Comparison of ENCODE assay signal across 15 cellular contexts in genomic region chr10:85641479-85641967, GRCh38.
A peak's percentile ranks its signal among the peaks of the same experiment; 100 is the strongest.
DNase-seq lines count a peak whose midpoint lies in the region; ATAC-seq, FAIRE-seq and TF ChIP-seq lines count a peak whose summit lies in the region.
"Had no signal": no experiment of that assay in that cellular context is flagged by ENCODE, and none has a peak within 500 bp of the region (broad histone marks: within the 10 kb centered on the region; RNA-seq: fewer than 3 reads in every experiment).

No MANE protein-coding gene starts in this region.

- no peak overlapping the region for H3K4me3 Mint-ChIP-seq in progenitor cell of endocrine pancreas (ENCODE audit: low read depth)
- H3K4me3 Mint-ChIP-seq: CD8-positive, alpha-beta memory T cell; T-helper 2 cell treated with Interferon-gamma antibody and Interleukin-4, amounts not matched to agents 5 μg/mL and 100 μg/mL, for 36 hours had no signal

- TF ChIP-seq CTCF in brain microvascular endothelial cell (IDR thresholded peaks at IDR 0.05; ENCODE audit: low read depth, low read length, missing control alignments) (no peak), progenitor cell of endocrine pancreas (IDR thresholded peaks at IDR 0.05; ENCODE audit: unreplicated experiment) (no peak)

- FAIRE-seq in HTR-8/SVneo (lab: Jason Lieb, UNC): no peak

- peaks cover 2% of the 10 kb centered on the region for H3K4me1 Mint-ChIP-seq in progenitor cell of endocrine pancreas (ENCODE audit: low read depth)
- H3K4me1 Mint-ChIP-seq: CD8-positive, alpha-beta memory T cell had no signal

- no peak overlapping the region for H3K27ac Mint-ChIP-seq in progenitor cell of endocrine pancreas
- H3K27ac Mint-ChIP-seq: CD8-positive, alpha-beta memory T cell; T-helper 2 cell treated with Interferon-gamma antibody and Interleukin-4, amounts not matched to agents 5 μg/mL and 100 μg/mL, for 36 hours had no signal

- H3K27me3 Mint-ChIP-seq in progenitor cell of endocrine pancreas: no peaks in the 10 kb centered on the region
- H3K27me3 Mint-ChIP-seq: CD8-positive, alpha-beta memory T cell had no signal

- H3K27ac ChIP-seq in brain microvascular endothelial cell: no peak overlapping the region

- no peaks in the 10 kb centered on the region for H3K27me3 ChIP-seq in brain microvascular endothelial cell (replicated peaks)

- no peak overlapping the region for H3K4me3 ChIP-seq in brain microvascular endothelial cell (ENCODE audit: low read depth, low read length)

- peak; percentile 5 for DNase-seq in HTR-8/SVneo (ENCODE audit: insufficient read length, low spot score)
- peak; percentile 33 for DNase-seq in brain microvascular endothelial cell
- peak; percentile 59 for DNase-seq in mucosa of gallbladder (ENCODE audit: low spot score)
- no peak for DNase-seq in progenitor cell of endocrine pancreas (ENCODE audit: low spot score, unreplicated experiment)
- DNase-seq in NCI-H345 treated with DMSO at 0.1 percent for 48 hours (lab: John Stamatoyannopoulos, UW; ENCODE audit: unreplicated experiment): no peak
- DNase-seq in GM19238 (ENCODE audit: insufficient read length, low spot score): no peak
- no peak for DNase-seq in left cardiac atrium
- DNase-seq: activated CD8-positive, alpha-beta memory T cell treated with anti-CD3 and anti-CD28 coated beads for 24 hours; activated naive CD4-positive, alpha-beta T cell treated with anti-CD3 and anti-CD28 coated beads, Interleukin-2, amount 50 U/mL, for 16 hours; CD8-positive, alpha-beta memory T cell; cortex of kidney; NCI-H2107; stimulated activated naive CD4-positive, alpha-beta T cell treated with Interleukin-2 at 50 U/mL for 16 hours had no signal

- H3K9me3 Mint-ChIP-seq in progenitor cell of endocrine pancreas (ENCODE audit: low read depth): no peaks in the 10 kb centered on the region
- H3K9me3 Mint-ChIP-seq: CD8-positive, alpha-beta memory T cell; T-helper 2 cell treated with Interferon-gamma antibody and Interleukin-4, amounts not matched to agents 5 μg/mL and 100 μg/mL, for 36 hours had no signal

- intact Hi-C loops in left cardiac atrium (cut with DNase I): no loop called here

- H3K36me3 ChIP-seq in brain microvascular endothelial cell (replicated peaks): no peaks in the 10 kb centered on the region

- no peaks in the 10 kb centered on the region for H3K36me3 Mint-ChIP-seq in progenitor cell of endocrine pancreas (ENCODE audit: insufficient read depth)
- H3K36me3 Mint-ChIP-seq: CD8-positive, alpha-beta memory T cell had no signal

- in situ Hi-C loops in brain microvascular endothelial cell (cut with HindIII; ENCODE audit: low pct_ligation_motif_present, low sequenced_read_pairs): no loop called here

- peak; percentile 46 for ATAC-seq in GM18502 (IDR thresholded peaks at IDR 0.05; ENCODE audit: poor library complexity, unreplicated experiment)
- ATAC-seq in left cardiac atrium: no peak

Comparison
In these comparisons a context has a peak if more than half of its experiments do, and no peak if none do; other contexts are left out.
1. DNase-seq: peak in HTR-8/SVneo (single experiment), brain microvascular endothelial cell (single experiment) and mucosa of gallbladder (single experiment); none in progenitor cell of endocrine pancreas (single experiment), NCI-H345 treated with DMSO at 0.1 percent for 48 hours (single experiment), GM19238 (single experiment) and left cardiac atrium (single experiment).